Comparison of ENCODE assay signal across 8 cellular contexts in genomic region chr1:26705788-26706237, GRCh38. TPM values are rescaled to one million over a fixed set of nuclear protein-coding genes. Genes with fewer than 3 reads are reported as not detected.
DNase-seq lines count a peak whose midpoint lies in the region; ATAC-seq and TF ChIP-seq lines count a peak whose summit lies in the region.

No MANE protein-coding gene starts in this region.

- DNase-seq in activated naive CD4-positive, alpha-beta T cell treated with anti-CD3 and anti-CD28 coated beads, Interleukin-2, amount 50 U/mL, for 16 hours, result no peak
- no peak for DNase-seq in activated naive CD8-positive, alpha-beta T cell treated with anti-CD3 and anti-CD28 coated beads for 36 hours
- no peak for DNase-seq in upper lobe of right lung
- DNase-seq in HuH-7.5 (ENCODE audit: low spot score), result no peak
- no peak for DNase-seq in NCI-H2107 (lab: John Stamatoyannopoulos, UW)

- peak; percentile 61 for ATAC-seq in upper lobe of right lung
- no peak for ATAC-seq in GM18511 (IDR thresholded peaks at IDR 0.05; ENCODE audit: unreplicated experiment)

- H3K36me3 Mint-ChIP-seq in activated naive CD4-positive, alpha-beta T cell treated with anti-CD3 and anti-CD28 coated beads, Interleukin-2, amount 50 U/mL, for 24 hours, result peaks cover 8% of the 10 kb centered on the region
- peaks cover 50% of the 10 kb centered on the region for H3K36me3 Mint-ChIP-seq in activated naive CD8-positive, alpha-beta T cell treated with anti-CD3 and anti-CD28 coated beads for 36 hours

- H3K9me3 ChIP-seq in upper lobe of right lung, result no peaks in the 10 kb centered on the region

- H3K4me1 ChIP-seq in upper lobe of right lung, result peaks cover 75% of the 10 kb centered on the region

- H3K27me3 ChIP-seq in layer of hippocampus (ENCODE audit: control insufficient read depth, insufficient read depth, low read length) (no peaks in the 10 kb centered on the region), upper lobe of right lung (no peaks in the 10 kb centered on the region)

- peaks cover 42% of the 10 kb centered on the region for H3K4me1 Mint-ChIP-seq in activated naive CD4-positive, alpha-beta T cell treated with anti-CD3 and anti-CD28 coated beads, Interleukin-2, amount 50 U/mL, for 24 hours
- peaks cover 43% of the 10 kb centered on the region for H3K4me1 Mint-ChIP-seq in activated naive CD8-positive, alpha-beta T cell treated with anti-CD3 and anti-CD28 coated beads for 36 hours

- peaks cover 2% of the 10 kb centered on the region for H3K36me3 ChIP-seq in upper lobe of right lung

- no peaks in the 10 kb centered on the region for H3K9me3 Mint-ChIP-seq in activated naive CD4-positive, alpha-beta T cell treated with anti-CD3 and anti-CD28 coated beads, Interleukin-2, amount 50 U/mL, for 24 hours
- peaks cover 2% of the 10 kb centered on the region for H3K9me3 Mint-ChIP-seq in activated naive CD8-positive, alpha-beta T cell treated with anti-CD3 and anti-CD28 coated beads for 36 hours

- intact Hi-C loops in upper lobe of right lung (cut with DNase I), result no loop called here

- H3K27me3 Mint-ChIP-seq in activated naive CD4-positive, alpha-beta T cell treated with anti-CD3 and anti-CD28 coated beads, Interleukin-2, amount 50 U/mL, for 24 hours, result no peaks in the 10 kb centered on the region
- no peaks in the 10 kb centered on the region for H3K27me3 Mint-ChIP-seq in activated naive CD8-positive, alpha-beta T cell treated with anti-CD3 and anti-CD28 coated beads for 36 hours

- peak overlapping the region; percentile 75 for H3K27ac Mint-ChIP-seq in activated naive CD4-positive, alpha-beta T cell treated with anti-CD3 and anti-CD28 coated beads, Interleukin-2, amount 50 U/mL, for 24 hours
- peak overlapping the region; percentile 76 for H3K27ac Mint-ChIP-seq in activated naive CD8-positive, alpha-beta T cell treated with anti-CD3 and anti-CD28 coated beads for 36 hours

- no peak for TF ChIP-seq CTCF in upper lobe of right lung (IDR thresholded peaks at IDR 0.05)

- no peak overlapping the region for H3K4me3 ChIP-seq in upper lobe of right lung

- peak overlapping the region; percentile 2 for H3K27ac ChIP-seq in layer of hippocampus (ENCODE audit: low read depth, low read length)
- H3K27ac ChIP-seq in upper lobe of right lung, result peak overlapping the region; percentile 17

- peak overlapping the region; percentile 53 for H3K4me3 Mint-ChIP-seq in activated naive CD4-positive, alpha-beta T cell treated with anti-CD3 and anti-CD28 coated beads, Interleukin-2, amount 50 U/mL, for 24 hours
- peak overlapping the region; percentile 50 for H3K4me3 Mint-ChIP-seq in activated naive CD8-positive, alpha-beta T cell treated with anti-CD3 and anti-CD28 coated beads for 36 hours

RNA-seq across cellular contexts. Expression of gene ARID1A, which starts 10.0 kb away (rescaled TPM):
- 10 to 100 TPM; 75.6 to 78.4 TPM for total RNA-seq in activated naive CD8-positive, alpha-beta T cell treated with anti-CD3 and anti-CD28 coated beads for 36 hours
- 64.3 TPM for total RNA-seq in upper lobe of right lung
